Comparison of ENCODE assay signal across 15 cellular contexts in genomic region chr1:2279882-2280281, GRCh38. TPM values are rescaled to one million over a fixed set of nuclear protein-coding genes. Genes with fewer than 3 reads are reported as not detected.
DNase-seq lines count a peak whose midpoint lies in the region; ATAC-seq and TF ChIP-seq lines count a peak whose summit lies in the region.
"Had no signal": no experiment of that assay in that cellular context is flagged by ENCODE, and none has a peak within 500 bp of the region (broad histone marks: within the 10 kb centered on the region; RNA-seq: fewer than 3 reads in every experiment).

No MANE protein-coding gene starts in this region.

- DNase-seq in IMR-90 (no peak), lower lobe of right lung (peak; percentile 60), GM10248 (ENCODE audit: extremely low spot score) (no peak), hypothalamus (lab: John Stamatoyannopoulos, UW) (no peak)
- DNase-seq: activated CD4-positive, alpha-beta T cell treated with anti-CD3 and anti-CD28 coated beads, Interleukin-2, amount 50 U/mL, for 48 hours; activated naive CD8-positive, alpha-beta T cell treated with anti-CD3 and anti-CD28 coated beads, Interleukin-2, amount 50 U/mL, for 24 hours; NCI-H1105; small intestine; SW 1271 had no signal

- H3K27ac Mint-ChIP-seq in stimulated activated memory B cell treated with anti-CD40 and anti-IgM and Interleukin-4, amounts not matched to agents 10 μg/mL and 1 μg/mL and 100 μg/mL, for 72 hours, result peak overlapping the region; percentile 22
- H3K27ac Mint-ChIP-seq: activated naive CD8-positive, alpha-beta T cell treated with anti-CD3 and anti-CD28 coated beads, Interleukin-2, amount 50 U/mL, for 24 hours had no signal

- H3K4me3 ChIP-seq in IMR-90 (ENCODE audit: insufficient read depth, low read depth, low read length) (no peak overlapping the region), duodenal mucosa (ENCODE audit: low read depth in 1 of 2, low read length in 2 of 2) (no peak overlapping the region), lower lobe of right lung (no peak overlapping the region)

- H3K36me3 ChIP-seq in IMR-90 (ENCODE audit: control insufficient read depth, insufficient read depth, low read length), result peaks cover 6% of the 10 kb centered on the region
- peaks cover 4 to 8% of the 10 kb centered on the region in 2 donors for H3K36me3 ChIP-seq in duodenal mucosa (ENCODE audit: control insufficient read depth in 1 of 2, insufficient read depth in 2 of 2, low read length in 2 of 2)
- H3K36me3 ChIP-seq in lower lobe of right lung, result peaks cover 6% of the 10 kb centered on the region

- H3K14ac ChIP-seq in IMR-90 (replicated peaks; ENCODE audit: low read depth, low read length), result peak overlapping the region; percentile 88

- peaks cover 17% of the 10 kb centered on the region for H3K9me1 ChIP-seq in IMR-90 (ENCODE audit: insufficient read depth, low read length)

- intact Hi-C loops in IMR-90 (cut with micrococcal nuclease), result loop anchor here (5.0 kb wide), 1 partner anchor 48 kb away; no protein-coding TSS in a partner anchor
- intact Hi-C loops in lower lobe of right lung (cut with DNase I), result no loop called here

- H3K27me3 ChIP-seq in IMR-90 (ENCODE audit: control insufficient read depth, insufficient read depth, low read length) (no peaks in the 10 kb centered on the region), duodenal mucosa (ENCODE audit: control insufficient read depth in 1 of 2, insufficient read depth in 2 of 2, low read length in 2 of 2) (no peaks in the 10 kb centered on the region), lower lobe of right lung (ENCODE audit: low read depth) (no peaks in the 10 kb centered on the region)

- in situ Hi-C loops in IMR-90 (cut with MboI; ENCODE audit: low sequenced_read_pairs), result no loop called here

- H2BK5ac ChIP-seq in IMR-90 (ENCODE audit: low read depth, low read length, poor library complexity, severe bottlenecking), result peak overlapping the region; percentile 88

- no peaks in the 10 kb centered on the region for H3K9me3 ChIP-seq in IMR-90 (ENCODE audit: control insufficient read depth, insufficient read depth, low read length)
- H3K9me3 ChIP-seq in duodenal mucosa (ENCODE audit: control insufficient read depth in 1 of 2, low read length in 2 of 2), result no peaks in the 10 kb centered on the region
- no peaks in the 10 kb centered on the region for H3K9me3 ChIP-seq in lower lobe of right lung

- H3K56ac ChIP-seq in IMR-90 (ENCODE audit: extremely low read depth, insufficient read depth, low read length), result peak overlapping the region; percentile 80; the same call in 1 of the 2 replicates

- POLR2A ChIA-PET in IMR-90 (lab: Charles Lee; ENCODE audit: unreplicated experiment) (no interaction called here), GM10248 (lab: Yijun Ruan, JAX) (no interaction called here)

- peak overlapping the region; percentile 41; the same call in 1 of the 2 replicates for H3K4me2 ChIP-seq in IMR-90 (ENCODE audit: low read depth, low read length)

- no peaks in the 10 kb centered on the region for H3K9me3 Mint-ChIP-seq in stimulated activated memory B cell treated with anti-CD40 and anti-IgM and Interleukin-4, amounts not matched to agents 10 μg/mL and 1 μg/mL and 100 μg/mL, for 72 hours
- H3K9me3 Mint-ChIP-seq: activated naive CD8-positive, alpha-beta T cell treated with anti-CD3 and anti-CD28 coated beads, Interleukin-2, amount 50 U/mL, for 24 hours had no signal

- no TSS peak for BruUV-seq in IMR-90 (replicated peaks; lab: Mats Ljungman, UMichigan)

- 100% methylated on average over 1 of the region's 11 CpGs; no CpG with 5 or more reads in 1 of the 2 experiments for WGBS in IMR-90 (ENCODE audit: extremely low coverage in 2 of 2, insufficient read length in 1 of 2), 2 experiments

- H2BK120ac ChIP-seq in IMR-90 (ENCODE audit: low read depth, low read length), result peak overlapping the region; percentile 89

- peaks cover 56% of the 10 kb centered on the region for H4K20me1 ChIP-seq in IMR-90 (ENCODE audit: insufficient read depth, low read length)

- TF ChIP-seq POLR2A in IMR-90 (IDR thresholded peaks at IDR 0.05; ENCODE audit: low read depth, low read length), result no peak

- peak overlapping the region; percentile 95 for H3K27ac ChIP-seq in IMR-90 (ENCODE audit: insufficient read depth, low read length)
- peak overlapping the region; percentile 36 for H3K27ac ChIP-seq in duodenal mucosa (ENCODE audit: low read depth, low read length)
- peak overlapping the region; percentile 83 for H3K27ac ChIP-seq in lower lobe of right lung
- H3K27ac ChIP-seq: epithelial cell of prostate, HL-60 had no signal

- H3K4ac ChIP-seq in IMR-90 (ENCODE audit: low read depth, low read length), result peak overlapping the region; percentile 89

- peak overlapping the region; percentile 100 for H2AK5ac ChIP-seq in IMR-90 (ENCODE audit: low read depth, low read length)

- H3K9ac ChIP-seq in IMR-90 (ENCODE audit: low read depth, low read length) (peak overlapping the region; percentile 77), duodenal mucosa (ENCODE audit: low read depth in 1 of 2, low read length in 2 of 2) (no peak overlapping the region)

- H3K4me3 Mint-ChIP-seq in stimulated activated memory B cell treated with anti-CD40 and anti-IgM and Interleukin-4, amounts not matched to agents 10 μg/mL and 1 μg/mL and 100 μg/mL, for 72 hours, result no peak overlapping the region
- H3K4me3 Mint-ChIP-seq: activated naive CD8-positive, alpha-beta T cell treated with anti-CD3 and anti-CD28 coated beads, Interleukin-2, amount 50 U/mL, for 24 hours had no signal

- peaks cover 46% of the 10 kb centered on the region for H3K4me1 Mint-ChIP-seq in stimulated activated memory B cell treated with anti-CD40 and anti-IgM and Interleukin-4, amounts not matched to agents 10 μg/mL and 1 μg/mL and 100 μg/mL, for 72 hours

- no peak overlapping the region for H2AFZ ChIP-seq in IMR-90 (replicated peaks; ENCODE audit: low read length, poor library complexity)

- CTCF ChIA-PET in IMR-90 (lab: Yijun Ruan, JAX) (no interaction called here), GM10248 (lab: Yijun Ruan, JAX) (no interaction called here)

- H4K8ac ChIP-seq in IMR-90 (ENCODE audit: low read depth in 2 of 2, low read length in 2 of 2), result peak overlapping the region; percentile 86 to 94

- peak overlapping the region; percentile 92; the same call in 2 of the 3 replicates for H2BK15ac ChIP-seq in IMR-90 (ENCODE audit: low read depth, low read length)

- H3K4me1 ChIP-seq in IMR-90 (ENCODE audit: control insufficient read depth, insufficient read depth, low read length), result peaks cover 48% of the 10 kb centered on the region
- H3K4me1 ChIP-seq in duodenal mucosa (ENCODE audit: control insufficient read depth in 1 of 2, insufficient read depth in 2 of 2, low read length in 2 of 2), result peaks cover 43 to 50% of the 10 kb centered on the region in 2 donors
- peaks cover 67% of the 10 kb centered on the region for H3K4me1 ChIP-seq in lower lobe of right lung

- H3K23ac ChIP-seq in IMR-90 (ENCODE audit: low read depth, low read length), result peak overlapping the region; percentile 68; the same call in 1 of the 2 replicates

- H3K18ac ChIP-seq in IMR-90 (ENCODE audit: low read depth, low read length), result peak overlapping the region; percentile 80

- no peaks in the 10 kb centered on the region for H3K27me3 Mint-ChIP-seq in stimulated activated memory B cell treated with anti-CD40 and anti-IgM and Interleukin-4, amounts not matched to agents 10 μg/mL and 1 μg/mL and 100 μg/mL, for 72 hours
- H3K27me3 Mint-ChIP-seq: activated naive CD8-positive, alpha-beta T cell treated with anti-CD3 and anti-CD28 coated beads, Interleukin-2, amount 50 U/mL, for 24 hours had no signal

- H3K79me1 ChIP-seq in IMR-90 (ENCODE audit: low read depth in 1 of 2, low read length in 2 of 2), result peaks cover 13 to 65% of the 10 kb centered on the region in 2 experiments

- H2BK20ac ChIP-seq in IMR-90 (ENCODE audit: low read depth, low read length), result peak overlapping the region; percentile 72; the same call in 1 of the 2 replicates

- peak overlapping the region; percentile 95 for H4K5ac ChIP-seq in IMR-90 (ENCODE audit: low read depth, low read length)

- ATAC-seq in IMR-90 (ENCODE audit: low read depth) (no peak), lower lobe of right lung (peak in 1 of 2 donors; percentile 6), HG03439 (IDR thresholded peaks at IDR 0.05; ENCODE audit: unreplicated experiment) (no peak), HG02610 (IDR thresholded peaks at IDR 0.05; ENCODE audit: unreplicated experiment) (no peak)
- ATAC-seq in stimulated activated memory B cell treated with anti-CD40 and anti-IgM and Interleukin-4, amounts not matched to agents 10 μg/mL and 1 μg/mL and 100 μg/mL, for 72 hours, result no peak
- ATAC-seq: activated naive CD8-positive, alpha-beta T cell treated with anti-CD3 and anti-CD28 coated beads, Interleukin-2, amount 50 U/mL, for 24 hours had no signal

- peak overlapping the region; percentile 93 for H2AK9ac ChIP-seq in IMR-90 (replicated peaks; ENCODE audit: low read depth, low read length, poor library complexity)

- no peak for TF ChIP-seq RAD21 in IMR-90 (IDR thresholded peaks at IDR 0.05; ENCODE audit: low read length)

- peaks cover 14% of the 10 kb centered on the region for H3K36me3 Mint-ChIP-seq in stimulated activated memory B cell treated with anti-CD40 and anti-IgM and Interleukin-4, amounts not matched to agents 10 μg/mL and 1 μg/mL and 100 μg/mL, for 72 hours

- no peak for TF ChIP-seq CTCF in IMR-90 (conservative IDR thresholded peaks at IDR 0.05; ENCODE audit: low read depth, low read length)
- TF ChIP-seq CTCF in lower lobe of right lung (IDR thresholded peaks at IDR 0.05), result no peak
- TF ChIP-seq CTCF in GM10248 (IDR thresholded peaks at IDR 0.05; ENCODE audit: control extremely low read depth, extremely low read depth, low read depth, missing control alignments), result no peak

- H4K91ac ChIP-seq in IMR-90 (ENCODE audit: insufficient read depth, low read depth, low read length), result peak overlapping the region; percentile 93

- dilution Hi-C loops in IMR-90 (cut with HindIII; ENCODE audit: low sequenced_read_pairs, unreplicated experiment), result no loop called here

TF ChIP-seq in IMR-90, 13 proteins besides CTCF, POLR2A, EP300 and RAD21 (continues in another document):
- TF ChIP-seq FOS (IDR thresholded peaks at IDR 0.05; ENCODE audit: low read depth, low read length) (no peak), MAZ (IDR thresholded peaks at IDR 0.05; ENCODE audit: borderline replicate concordance, low read depth, low read length) (no peak), CEBPB (IDR thresholded peaks at IDR 0.05; ENCODE audit: low read depth, low read length) (no peak), RCOR1 (IDR thresholded peaks at IDR 0.05; ENCODE audit: insufficient replicate concordance, low read length) (no peak), RFX5 (IDR thresholded peaks at IDR 0.05; ENCODE audit: low read depth, low read length) (no peak)

RNA-seq across cellular contexts. Expression of gene SKI, which starts 51.8 kb away (rescaled TPM):
- 2.3 and 3.9 TPM in 2 replicates for total RNA-seq in IMR-90 (2012; rRNA removed)
- polyA plus RNA-seq in IMR-90 (2012; rRNA removed), result 20.1 and 20.8 TPM in 2 replicates
- 13.7 and 20.7 TPM in 2 replicates for polyA plus RNA-seq in IMR-90 (2012; cell fraction: cytosol; rRNA removed)
- polyA plus RNA-seq in IMR-90 (2012; cell fraction: nucleus; rRNA removed; ENCODE audit: low replicate concordance), result 42.1 and 52.9 TPM in 2 replicates
- 90.0 TPM for total RNA-seq in lower lobe of right lung

Comparison
In these comparisons a context has a peak if more than half of its experiments do, and no peak if none do; other contexts are left out.
1. H3K27ac ChIP-seq: peak in every context shown above with its lines; median percentile 95 in IMR-90; 83 in lower lobe of right lung; 36 in duodenal mucosa.
2. RNA of gene SKI, which starts 51.8 kb away (total RNA-seq): 90.0 TPM in lower lobe of right lung (single experiment); 2.3 to 3.9 TPM in IMR-90; every median in the first group is over 10 times any median in the second.